In genomic region chr9:133357656-133358055, GRCh38 we compare ENCODE assay signal across 14 cellular contexts. TPM values are rescaled to one million over a fixed set of nuclear protein-coding genes. Genes with fewer than 3 reads are reported as not detected.
DNase-seq lines count a peak whose midpoint lies in the region; ATAC-seq and TF ChIP-seq lines count a peak whose summit lies in the region.
"Had no signal": no experiment of that assay in that cellular context is flagged by ENCODE, and none has a peak within 500 bp of the region (broad histone marks: within the 10 kb centered on the region; RNA-seq: fewer than 3 reads in every experiment).

No MANE protein-coding gene starts in this region.

- H3K9me2 ChIP-seq in HCT116 (ENCODE audit: insufficient read depth) = no peaks in the 10 kb centered on the region

- POLR2A ChIA-PET in HCT116 (lab: Charles Lee) = interaction anchor here (2.0 kb wide), 1 partner anchor 10 kb away, joined by 15 read pairs; the partner anchor contains the start of genes MED22 and RPL7A

- H3K9me3 Mint-ChIP-seq in activated naive CD4-positive, alpha-beta T cell treated with anti-CD3 and anti-CD28 coated beads, Interleukin-2, amount 50 U/mL, for 72 hours = no peaks in the 10 kb centered on the region
- no peaks in the 10 kb centered on the region for H3K9me3 Mint-ChIP-seq in memory B cell

- intact Hi-C loops in HCT116 (cut with micrococcal nuclease) = loop anchor here (5.0 to 10.0 kb wide), 2 partner anchors 130 to 637 kb away; partner anchors contain the start of gene VAV2
- intact Hi-C loops in gastrocnemius medialis (cut with DNase I; ENCODE audit: low total_unique reads) = loop anchor here (2.0 kb wide), 1 partner anchor 19 kb away; the partner anchor contains the start of genes STKLD1 and SURF4

- no peak overlapping the region for H2AFZ ChIP-seq in HCT116 (ENCODE audit: low read depth, low read length, poor library complexity, severe bottlenecking)

- TF ChIP-seq RAD21 in HCT116 (IDR thresholded peaks at IDR 0.05; ENCODE audit: low read depth) = no peak

- H3K9ac ChIP-seq in HCT116 (ENCODE audit: low read length) = peak overlapping the region; percentile 84

- no peaks in the 10 kb centered on the region for H4K20me1 ChIP-seq in HCT116 (ENCODE audit: insufficient read depth)

- peak overlapping the region; percentile 70 for H3K4me3 ChIP-seq in AG10803 (ENCODE audit: low read length)
- peak overlapping the region; percentile 87 to 96 for H3K4me3 ChIP-seq in HCT116 (replicated peaks in 1 of 2; ENCODE audit: low read depth in 1 of 2, low read length in 2 of 2)
- H3K4me3 ChIP-seq in gastrocnemius medialis = peak overlapping the region in 2 of 4 donors; percentile 74 to 88

- peak overlapping the region; percentile 93 for H3K4me2 ChIP-seq in HCT116 (ENCODE audit: low read length)

- no TSS peak for BruUV-seq in HCT116 (replicated peaks; lab: Mats Ljungman, UMichigan)

- CTCF ChIA-PET in HCT116 (lab: Charles Lee) = no interaction called here

- no peaks in the 10 kb centered on the region for H3K27me3 Mint-ChIP-seq in memory B cell

- H3K79me2 ChIP-seq in HCT116 (ENCODE audit: insufficient read depth, low read length) = peaks cover 47% of the 10 kb centered on the region

- H3K4me1 ChIP-seq in HCT116 (ENCODE audit: control insufficient read depth in 1 of 2, insufficient read depth in 2 of 2, low read length in 2 of 2) = peaks cover 7 to 24% of the 10 kb centered on the region in 2 experiments; a peak in 3 of 4 replicates
- H3K4me1 ChIP-seq in gastrocnemius medialis = peaks cover 18 to 28% of the 10 kb centered on the region in 2 donors

- no peak for DNase-seq in AG10803 (ENCODE audit: low read depth)
- DNase-seq in HCT116 (ENCODE audit: low read depth, low spot score) = no peak
- no peak for DNase-seq in activated naive CD4-positive, alpha-beta T cell treated with anti-CD3 and anti-CD28 coated beads, Interleukin-2, amount 50 U/mL, for 72 hours (ENCODE audit: low spot score in 2 of 2)
- no peak for DNase-seq in memory B cell (ENCODE audit: low spot score in 2 of 2)
- no peak for DNase-seq in DMS53 treated with DMSO at 0.1 percent for 48 hours (lab: John Stamatoyannopoulos, UW; ENCODE audit: unreplicated experiment)
- DNase-seq in DMS79 treated with DMSO at 0.1 percent for 48 hours (lab: John Stamatoyannopoulos, UW) = no peak
- DNase-seq in gastrocnemius medialis = no peak
- DNase-seq: activated CD8-positive, alpha-beta memory T cell treated with anti-CD3 and anti-CD28 coated beads for 24 hours; colonic mucosa; EL; islet precursor cell; NCI-H1048 had no signal

- RAD21 ChIA-PET in HCT116 (lab: Charles Lee; ENCODE audit: low non-redundant PET in 1 of 2, low total read pairs in 2 of 2, uncharacterized antibody in 2 of 2, unreplicated experiment in 2 of 2) = no interaction called here

- TF ChIP-seq POLR2A in HCT116 (IDR thresholded peaks at IDR 0.05; ENCODE audit: borderline replicate concordance, extremely low read depth, insufficient read depth, insufficient read length) (no peak), gastrocnemius medialis (IDR thresholded peaks at IDR 0.05) (no peak)

- peaks cover 0 to 10% of the 10 kb centered on the region in 2 donors for H3K36me3 Mint-ChIP-seq in activated naive CD4-positive, alpha-beta T cell treated with anti-CD3 and anti-CD28 coated beads, Interleukin-2, amount 50 U/mL, for 72 hours
- peaks cover 12% of the 10 kb centered on the region for H3K36me3 Mint-ChIP-seq in memory B cell

- no peak for ATAC-seq in HCT116
- ATAC-seq in activated naive CD4-positive, alpha-beta T cell treated with anti-CD3 and anti-CD28 coated beads, Interleukin-2, amount 50 U/mL, for 72 hours = no peak
- no peak for ATAC-seq in memory B cell (ENCODE audit: low read depth)
- no peak for ATAC-seq in gastrocnemius medialis
- ATAC-seq in GM21717 (IDR thresholded peaks at IDR 0.05; ENCODE audit: unreplicated experiment) = no peak

- H3K36me3 ChIP-seq in HCT116 (ENCODE audit: control insufficient read depth in 1 of 2, insufficient read depth in 2 of 2, low read length in 2 of 2) = peaks cover 16 to 28% of the 10 kb centered on the region in 2 experiments; a peak in 3 of 4 replicates
- peaks cover 0 to 42% of the 10 kb centered on the region in 2 donors for H3K36me3 ChIP-seq in gastrocnemius medialis

- no peaks in the 10 kb centered on the region for H3K9me3 ChIP-seq in HCT116 (ENCODE audit: control insufficient read depth in 1 of 2, insufficient read depth in 1 of 2, low read depth in 1 of 2, low read length in 2 of 2)
- H3K9me3 ChIP-seq in gastrocnemius medialis = no peaks in the 10 kb centered on the region
- H3K9me3 ChIP-seq: colonic mucosa, thoracic aorta had no signal

- H3K27me3 ChIP-seq in HCT116 (ENCODE audit: insufficient read depth, low read length) (no peaks in the 10 kb centered on the region), gastrocnemius medialis (no peaks in the 10 kb centered on the region)
- H3K27me3 ChIP-seq: colonic mucosa had no signal

- H3K27ac Mint-ChIP-seq in activated naive CD4-positive, alpha-beta T cell treated with anti-CD3 and anti-CD28 coated beads, Interleukin-2, amount 50 U/mL, for 72 hours = peak overlapping the region; percentile 73 to 82
- H3K27ac Mint-ChIP-seq in memory B cell = peak overlapping the region; percentile 82

- H3K4me3 Mint-ChIP-seq in memory B cell = peak overlapping the region; percentile 91

- TF ChIP-seq CTCF in AG10803 (conservative IDR thresholded peaks at IDR 0.05; ENCODE audit: low read length) = no peak
- TF ChIP-seq CTCF in HCT116 (IDR thresholded peaks at IDR 0.05 in 2 of 3, conservative IDR thresholded peaks at IDR 0.05 in 1 of 3; ENCODE audit: borderline replicate concordance in 1 of 3, insufficient read depth in 1 of 3, low read depth in 2 of 3, low read length in 2 of 3) = no peak
- TF ChIP-seq CTCF in gastrocnemius medialis (IDR thresholded peaks at IDR 0.05 in 4 of 5, conservative IDR thresholded peaks at IDR 0.05 in 1 of 5) = no peak

- H3K4me1 Mint-ChIP-seq in memory B cell = peaks cover 17% of the 10 kb centered on the region

- in situ Hi-C loops in gastrocnemius medialis (cut with MboI; ENCODE audit: low sequenced_read_pairs in 4 of 4) = no loop called here

- H3K27ac ChIP-seq in HCT116 (ENCODE audit: low read depth, low read length) (0 out of 2 replicates have a peak overlapping the region, but pooled peaks have one; percentile 60), gastrocnemius medialis (no peak overlapping the region)
- H3K27ac ChIP-seq: colonic mucosa had no signal

TF ChIP-seq in HCT116, 20 proteins besides CTCF, POLR2A, EP300 and RAD21:
- TF ChIP-seq CBX3 (IDR thresholded peaks at IDR 0.05; ENCODE audit: low read depth) (no peak), SRF (IDR thresholded peaks at IDR 0.05; ENCODE audit: low read depth) (no peak), CEBPB (IDR thresholded peaks at IDR 0.05; ENCODE audit: low read depth) (no peak), EZH2phosphoT487 (IDR thresholded peaks at IDR 0.05; ENCODE audit: borderline replicate concordance) (no peak), ZFX (IDR thresholded peaks at IDR 0.05) (no peak)
- TF ChIP-seq, protein P1, sequence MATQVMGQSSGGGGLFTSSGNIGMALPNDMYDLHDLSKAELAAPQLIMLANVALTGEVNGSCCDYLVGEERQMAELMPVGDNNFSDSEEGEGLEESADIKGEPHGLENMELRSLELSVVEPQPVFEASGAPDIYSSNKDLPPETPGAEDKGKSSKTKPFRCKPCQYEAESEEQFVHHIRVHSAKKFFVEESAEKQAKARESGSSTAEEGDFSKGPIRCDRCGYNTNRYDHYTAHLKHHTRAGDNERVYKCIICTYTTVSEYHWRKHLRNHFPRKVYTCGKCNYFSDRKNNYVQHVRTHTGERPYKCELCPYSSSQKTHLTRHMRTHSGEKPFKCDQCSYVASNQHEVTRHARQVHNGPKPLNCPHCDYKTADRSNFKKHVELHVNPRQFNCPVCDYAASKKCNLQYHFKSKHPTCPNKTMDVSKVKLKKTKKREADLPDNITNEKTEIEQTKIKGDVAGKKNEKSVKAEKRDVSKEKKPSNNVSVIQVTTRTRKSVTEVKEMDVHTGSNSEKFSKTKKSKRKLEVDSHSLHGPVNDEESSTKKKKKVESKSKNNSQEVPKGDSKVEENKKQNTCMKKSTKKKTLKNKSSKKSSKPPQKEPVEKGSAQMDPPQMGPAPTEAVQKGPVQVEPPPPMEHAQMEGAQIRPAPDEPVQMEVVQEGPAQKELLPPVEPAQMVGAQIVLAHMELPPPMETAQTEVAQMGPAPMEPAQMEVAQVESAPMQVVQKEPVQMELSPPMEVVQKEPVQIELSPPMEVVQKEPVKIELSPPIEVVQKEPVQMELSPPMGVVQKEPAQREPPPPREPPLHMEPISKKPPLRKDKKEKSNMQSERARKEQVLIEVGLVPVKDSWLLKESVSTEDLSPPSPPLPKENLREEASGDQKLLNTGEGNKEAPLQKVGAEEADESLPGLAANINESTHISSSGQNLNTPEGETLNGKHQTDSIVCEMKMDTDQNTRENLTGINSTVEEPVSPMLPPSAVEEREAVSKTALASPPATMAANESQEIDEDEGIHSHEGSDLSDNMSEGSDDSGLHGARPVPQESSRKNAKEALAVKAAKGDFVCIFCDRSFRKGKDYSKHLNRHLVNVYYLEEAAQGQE (IDR thresholded peaks at IDR 0.05; ENCODE audit: low read depth) = no peak

RNA-seq across cellular contexts. Expression of gene SURF2, which starts 1.3 kb away (rescaled TPM):
- total RNA-seq in HCT116 (2021; ENCODE audit: unreplicated experiment) = 27.8 TPM
- polyA plus RNA-seq in HCT116 (2012) = 32.2 and 37.2 TPM in 2 replicates
- total RNA-seq in activated naive CD4-positive, alpha-beta T cell treated with anti-CD3 and anti-CD28 coated beads, Interleukin-2, amount 50 U/mL, for 72 hours = 10 to 100 TPM in 1 of 2 donors, 1 to 10 TPM in 1; 10.0 to 12.9 TPM
- 10 to 100 TPM; 14.3 to 26.4 (median 24.8) TPM for total RNA-seq in gastrocnemius medialis

RNA-seq across cellular contexts. Expression of gene SURF1, which starts 1.4 kb away (rescaled TPM):
- total RNA-seq in HCT116 (2021; ENCODE audit: unreplicated experiment) = 71.7 TPM
- 66.9 and 70.3 TPM in 2 replicates for polyA plus RNA-seq in HCT116 (2012)
- 10 to 100 TPM; 20.2 to 24.9 TPM for total RNA-seq in activated naive CD4-positive, alpha-beta T cell treated with anti-CD3 and anti-CD28 coated beads, Interleukin-2, amount 50 U/mL, for 72 hours
- total RNA-seq in gastrocnemius medialis = 10 to 100 TPM; 33.8 to 68.9 (median 56.0) TPM

RNA-seq across cellular contexts. Expression of gene RPL7A, which starts 9.6 kb away (rescaled TPM):
- total RNA-seq in HCT116 (2021; ENCODE audit: unreplicated experiment) (2,837 TPM), gastrocnemius medialis (1,000 to 10,000 TPM; 1,001 to 1,630 (median 1,510) TPM)
- 3,464 and 3,677 TPM in 2 replicates for polyA plus RNA-seq in HCT116 (2012)
- total RNA-seq in activated naive CD4-positive, alpha-beta T cell treated with anti-CD3 and anti-CD28 coated beads, Interleukin-2, amount 50 U/mL, for 72 hours = 1,000 to 10,000 TPM; 3,254 to 3,908 TPM

RNA-seq across cellular contexts. Expression of gene MED22, which starts 9.7 kb away (rescaled TPM):
- total RNA-seq in HCT116 (2021; ENCODE audit: unreplicated experiment) (18.6 TPM), gastrocnemius medialis (10 to 100 TPM in 3 of 4 donors, 1 to 10 TPM in 1; 8.5 to 23.4 (median 13.0) TPM)
- 12.2 and 16.5 TPM in 2 replicates for polyA plus RNA-seq in HCT116 (2012)
- 10 to 100 TPM; 27.7 to 29.4 TPM for total RNA-seq in activated naive CD4-positive, alpha-beta T cell treated with anti-CD3 and anti-CD28 coated beads, Interleukin-2, amount 50 U/mL, for 72 hours

RNA-seq across cellular contexts. Expression of gene SURF4, which starts 18.2 kb away (rescaled TPM):
- 134 TPM for total RNA-seq in HCT116 (2021; ENCODE audit: unreplicated experiment)
- polyA plus RNA-seq in HCT116 (2012) = 117 and 158 TPM in 2 replicates
- total RNA-seq in activated naive CD4-positive, alpha-beta T cell treated with anti-CD3 and anti-CD28 coated beads, Interleukin-2, amount 50 U/mL, for 72 hours = 100 to 1,000 TPM; 255 to 272 TPM
- total RNA-seq in gastrocnemius medialis = 10 to 100 TPM; 62.9 to 98.4 (median 73.4) TPM
